1 cellular context compared by ENCODE assay signal in genomic region chr10:68876246-68876918, GRCh38.
TF ChIP-seq lines count a peak whose summit lies in the region.

No MANE protein-coding gene starts in this region.

TF ChIP-seq in HepG2, 621 proteins besides CTCF, POLR2A, EP300 and RAD21 (continued from another document):
- TF ChIP-seq, protein P1, sequence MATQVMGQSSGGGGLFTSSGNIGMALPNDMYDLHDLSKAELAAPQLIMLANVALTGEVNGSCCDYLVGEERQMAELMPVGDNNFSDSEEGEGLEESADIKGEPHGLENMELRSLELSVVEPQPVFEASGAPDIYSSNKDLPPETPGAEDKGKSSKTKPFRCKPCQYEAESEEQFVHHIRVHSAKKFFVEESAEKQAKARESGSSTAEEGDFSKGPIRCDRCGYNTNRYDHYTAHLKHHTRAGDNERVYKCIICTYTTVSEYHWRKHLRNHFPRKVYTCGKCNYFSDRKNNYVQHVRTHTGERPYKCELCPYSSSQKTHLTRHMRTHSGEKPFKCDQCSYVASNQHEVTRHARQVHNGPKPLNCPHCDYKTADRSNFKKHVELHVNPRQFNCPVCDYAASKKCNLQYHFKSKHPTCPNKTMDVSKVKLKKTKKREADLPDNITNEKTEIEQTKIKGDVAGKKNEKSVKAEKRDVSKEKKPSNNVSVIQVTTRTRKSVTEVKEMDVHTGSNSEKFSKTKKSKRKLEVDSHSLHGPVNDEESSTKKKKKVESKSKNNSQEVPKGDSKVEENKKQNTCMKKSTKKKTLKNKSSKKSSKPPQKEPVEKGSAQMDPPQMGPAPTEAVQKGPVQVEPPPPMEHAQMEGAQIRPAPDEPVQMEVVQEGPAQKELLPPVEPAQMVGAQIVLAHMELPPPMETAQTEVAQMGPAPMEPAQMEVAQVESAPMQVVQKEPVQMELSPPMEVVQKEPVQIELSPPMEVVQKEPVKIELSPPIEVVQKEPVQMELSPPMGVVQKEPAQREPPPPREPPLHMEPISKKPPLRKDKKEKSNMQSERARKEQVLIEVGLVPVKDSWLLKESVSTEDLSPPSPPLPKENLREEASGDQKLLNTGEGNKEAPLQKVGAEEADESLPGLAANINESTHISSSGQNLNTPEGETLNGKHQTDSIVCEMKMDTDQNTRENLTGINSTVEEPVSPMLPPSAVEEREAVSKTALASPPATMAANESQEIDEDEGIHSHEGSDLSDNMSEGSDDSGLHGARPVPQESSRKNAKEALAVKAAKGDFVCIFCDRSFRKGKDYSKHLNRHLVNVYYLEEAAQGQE (IDR thresholded peaks at IDR 0.05; ENCODE audit: borderline replicate concordance in 1 of 2, low read depth in 1 of 2, low read length in 2 of 2): peak in 1 of 2 experiments; percentile 72; a peak in 2 of 4 replicates
- TF ChIP-seq ATRX (CRISPR knock-in tag; IDR thresholded peaks at IDR 0.05; ENCODE audit: borderline replicate concordance) (no peak), KLF16 (CRISPR knock-in tag; IDR thresholded peaks at IDR 0.05) (peak in 1 of 2 experiments; percentile 90; a peak in 2 of 4 replicates), CHCHD3 (CRISPR knock-in tag; IDR thresholded peaks at IDR 0.05) (no peak), ZKSCAN1 (IDR thresholded peaks at IDR 0.05; ENCODE audit: low read length) (no peak), ZNF274 (CRISPR knock-in tag; IDR thresholded peaks at IDR 0.05) (no peak), KDM4B (CRISPR knock-in tag; IDR thresholded peaks at IDR 0.05) (peak; percentile 74), CEBPB (IDR thresholded peaks at IDR 0.05; ENCODE audit: borderline replicate concordance, low read depth, low read length) (no peak), ZSCAN20 (CRISPR knock-in tag; IDR thresholded peaks at IDR 0.05; ENCODE audit: borderline replicate concordance) (no peak), STAG1 (CRISPR knock-in tag; IDR thresholded peaks at IDR 0.05) (peak; percentile 22), ZNF251 (CRISPR knock-in tag; IDR thresholded peaks at IDR 0.05) (no peak), TAF15 (IDR thresholded peaks at IDR 0.05; ENCODE audit: low read depth, low read length, poor library complexity, severe bottlenecking) (no peak), ZNF766 (CRISPR knock-in tag; IDR thresholded peaks at IDR 0.05; ENCODE audit: borderline replicate concordance) (no peak; the same call in 1 of the 2 replicates), AGO2 (optimal IDR thresholded peaks at IDR 0.05; ENCODE audit: low read depth, low read length) (no peak), TERF1 (CRISPR knock-in tag; IDR thresholded peaks at IDR 0.05) (no peak), ZNF10 (CRISPR knock-in tag; IDR thresholded peaks at IDR 0.05; ENCODE audit: borderline replicate concordance, low read depth) (no peak), KDM3A (CRISPR knock-in tag; IDR thresholded peaks at IDR 0.05; ENCODE audit: low read depth) (peak; percentile 84), PLSCR1 (CRISPR knock-in tag; IDR thresholded peaks at IDR 0.05; ENCODE audit: borderline replicate concordance) (no peak), ZNF484 (CRISPR knock-in tag; IDR thresholded peaks at IDR 0.05; ENCODE audit: borderline replicate concordance, low read depth) (no peak), MEF2D (CRISPR knock-in tag; IDR thresholded peaks at IDR 0.05) (peak; percentile 39; the same call in 1 of the 2 replicates), KDM5B (CRISPR knock-in tag; IDR thresholded peaks at IDR 0.05; ENCODE audit: borderline replicate concordance) (no peak), ZNF777 (CRISPR knock-in tag; IDR thresholded peaks at IDR 0.05) (no peak), CREM (IDR thresholded peaks at IDR 0.05) (peak; percentile 84), CREM (CRISPR knock-in tag; IDR thresholded peaks at IDR 0.05) (no peak), SIX1 (CRISPR knock-in tag; IDR thresholded peaks at IDR 0.05; ENCODE audit: borderline replicate concordance) (peak; percentile 60; the same call in 1 of the 2 replicates), RBAK (CRISPR knock-in tag; IDR thresholded peaks at IDR 0.05) (no peak), TFDP1 (CRISPR knock-in tag; IDR thresholded peaks at IDR 0.05; ENCODE audit: borderline replicate concordance) (peak; percentile 41; the same call in 1 of the 2 replicates), ZNF136 (CRISPR knock-in tag; IDR thresholded peaks at IDR 0.05; ENCODE audit: low read depth) (no peak), BORCS8-MEF2B (CRISPR knock-in tag; IDR thresholded peaks at IDR 0.05) (peak; percentile 53; the same call in 1 of the 2 replicates), ZNF605 (CRISPR knock-in tag; IDR thresholded peaks at IDR 0.05) (peak; percentile 68; the same call in 1 of the 2 replicates), TARDBP (CRISPR knock-in tag; IDR thresholded peaks at IDR 0.05) (peak; percentile 88), DRAP1 (CRISPR knock-in tag; IDR thresholded peaks at IDR 0.05) (peak; percentile 72), SOX13 (IDR thresholded peaks at IDR 0.05) (peak; percentile 81), SOX13 (CRISPR knock-in tag; conservative IDR thresholded peaks at IDR 0.05 in 1 of 2, IDR thresholded peaks at IDR 0.05 in 1 of 2) (peak in 1 of 2 experiments; percentile 91; a peak in 2 of 4 replicates)
- TF ChIP-seq, protein P2, sequence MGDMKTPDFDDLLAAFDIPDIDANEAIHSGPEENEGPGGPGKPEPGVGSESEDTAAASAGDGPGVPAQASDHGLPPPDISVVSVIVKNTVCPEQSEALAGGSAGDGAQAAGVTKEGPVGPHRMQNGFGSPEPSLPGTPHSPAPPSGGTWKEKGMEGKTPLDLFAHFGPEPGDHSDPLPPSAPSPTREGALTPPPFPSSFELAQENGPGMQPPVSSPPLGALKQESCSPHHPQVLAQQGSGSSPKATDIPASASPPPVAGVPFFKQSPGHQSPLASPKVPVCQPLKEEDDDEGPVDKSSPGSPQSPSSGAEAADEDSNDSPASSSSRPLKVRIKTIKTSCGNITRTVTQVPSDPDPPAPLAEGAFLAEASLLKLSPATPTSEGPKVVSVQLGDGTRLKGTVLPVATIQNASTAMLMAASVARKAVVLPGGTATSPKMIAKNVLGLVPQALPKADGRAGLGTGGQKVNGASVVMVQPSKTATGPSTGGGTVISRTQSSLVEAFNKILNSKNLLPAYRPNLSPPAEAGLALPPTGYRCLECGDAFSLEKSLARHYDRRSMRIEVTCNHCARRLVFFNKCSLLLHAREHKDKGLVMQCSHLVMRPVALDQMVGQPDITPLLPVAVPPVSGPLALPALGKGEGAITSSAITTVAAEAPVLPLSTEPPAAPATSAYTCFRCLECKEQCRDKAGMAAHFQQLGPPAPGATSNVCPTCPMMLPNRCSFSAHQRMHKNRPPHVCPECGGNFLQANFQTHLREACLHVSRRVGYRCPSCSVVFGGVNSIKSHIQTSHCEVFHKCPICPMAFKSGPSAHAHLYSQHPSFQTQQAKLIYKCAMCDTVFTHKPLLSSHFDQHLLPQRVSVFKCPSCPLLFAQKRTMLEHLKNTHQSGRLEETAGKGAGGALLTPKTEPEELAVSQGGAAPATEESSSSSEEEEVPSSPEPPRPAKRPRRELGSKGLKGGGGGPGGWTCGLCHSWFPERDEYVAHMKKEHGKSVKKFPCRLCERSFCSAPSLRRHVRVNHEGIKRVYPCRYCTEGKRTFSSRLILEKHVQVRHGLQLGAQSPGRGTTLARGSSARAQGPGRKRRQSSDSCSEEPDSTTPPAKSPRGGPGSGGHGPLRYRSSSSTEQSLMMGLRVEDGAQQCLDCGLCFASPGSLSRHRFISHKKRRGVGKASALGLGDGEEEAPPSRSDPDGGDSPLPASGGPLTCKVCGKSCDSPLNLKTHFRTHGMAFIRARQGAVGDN (CRISPR knock-in tag; IDR thresholded peaks at IDR 0.05): peak; percentile 23; the same call in 1 of the 2 replicates
- TF ChIP-seq, protein P3, sequence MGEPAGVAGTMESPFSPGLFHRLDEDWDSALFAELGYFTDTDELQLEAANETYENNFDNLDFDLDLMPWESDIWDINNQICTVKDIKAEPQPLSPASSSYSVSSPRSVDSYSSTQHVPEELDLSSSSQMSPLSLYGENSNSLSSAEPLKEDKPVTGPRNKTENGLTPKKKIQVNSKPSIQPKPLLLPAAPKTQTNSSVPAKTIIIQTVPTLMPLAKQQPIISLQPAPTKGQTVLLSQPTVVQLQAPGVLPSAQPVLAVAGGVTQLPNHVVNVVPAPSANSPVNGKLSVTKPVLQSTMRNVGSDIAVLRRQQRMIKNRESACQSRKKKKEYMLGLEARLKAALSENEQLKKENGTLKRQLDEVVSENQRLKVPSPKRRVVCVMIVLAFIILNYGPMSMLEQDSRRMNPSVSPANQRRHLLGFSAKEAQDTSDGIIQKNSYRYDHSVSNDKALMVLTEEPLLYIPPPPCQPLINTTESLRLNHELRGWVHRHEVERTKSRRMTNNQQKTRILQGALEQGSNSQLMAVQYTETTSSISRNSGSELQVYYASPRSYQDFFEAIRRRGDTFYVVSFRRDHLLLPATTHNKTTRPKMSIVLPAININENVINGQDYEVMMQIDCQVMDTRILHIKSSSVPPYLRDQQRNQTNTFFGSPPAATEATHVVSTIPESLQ (CRISPR knock-in tag; conservative IDR thresholded peaks at IDR 0.05): no peak
- TF ChIP-seq, protein P4, sequence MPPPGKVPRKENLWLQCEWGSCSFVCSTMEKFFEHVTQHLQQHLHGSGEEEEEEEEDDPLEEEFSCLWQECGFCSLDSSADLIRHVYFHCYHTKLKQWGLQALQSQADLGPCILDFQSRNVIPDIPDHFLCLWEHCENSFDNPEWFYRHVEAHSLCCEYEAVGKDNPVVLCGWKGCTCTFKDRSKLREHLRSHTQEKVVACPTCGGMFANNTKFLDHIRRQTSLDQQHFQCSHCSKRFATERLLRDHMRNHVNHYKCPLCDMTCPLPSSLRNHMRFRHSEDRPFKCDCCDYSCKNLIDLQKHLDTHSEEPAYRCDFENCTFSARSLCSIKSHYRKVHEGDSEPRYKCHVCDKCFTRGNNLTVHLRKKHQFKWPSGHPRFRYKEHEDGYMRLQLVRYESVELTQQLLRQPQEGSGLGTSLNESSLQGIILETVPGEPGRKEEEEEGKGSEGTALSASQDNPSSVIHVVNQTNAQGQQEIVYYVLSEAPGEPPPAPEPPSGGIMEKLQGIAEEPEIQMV (CRISPR knock-in tag; IDR thresholded peaks at IDR 0.05; ENCODE audit: low read depth): no peak
- TF ChIP-seq, protein P5, sequence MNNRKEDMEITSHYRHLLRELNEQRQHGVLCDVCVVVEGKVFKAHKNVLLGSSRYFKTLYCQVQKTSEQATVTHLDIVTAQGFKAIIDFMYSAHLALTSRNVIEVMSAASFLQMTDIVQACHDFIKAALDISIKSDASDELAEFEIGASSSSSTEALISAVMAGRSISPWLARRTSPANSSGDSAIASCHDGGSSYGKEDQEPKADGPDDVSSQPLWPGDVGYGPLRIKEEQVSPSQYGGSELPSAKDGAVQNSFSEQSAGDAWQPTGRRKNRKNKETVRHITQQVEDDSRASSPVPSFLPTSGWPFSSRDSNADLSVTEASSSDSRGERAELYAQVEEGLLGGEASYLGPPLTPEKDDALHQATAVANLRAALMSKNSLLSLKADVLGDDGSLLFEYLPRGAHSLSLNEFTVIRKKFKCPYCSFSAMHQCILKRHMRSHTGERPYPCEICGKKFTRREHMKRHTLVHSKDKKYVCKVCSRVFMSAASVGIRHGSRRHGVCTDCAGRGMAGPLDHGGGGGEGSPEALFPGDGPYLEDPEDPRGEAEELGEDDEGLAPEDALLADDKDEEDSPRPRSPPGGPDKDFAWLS (CRISPR knock-in tag; IDR thresholded peaks at IDR 0.05; ENCODE audit: borderline replicate concordance): no peak
